In genomic region chr2:136067465-136067864, GRCh38 we compare ENCODE assay signal across 20 cellular contexts.
"Had no signal": no experiment of that assay in that cellular context is flagged by ENCODE, and none has a peak within 500 bp of the region (broad histone marks: within the 10 kb centered on the region; RNA-seq: fewer than 3 reads in every experiment).

No MANE protein-coding gene starts in this region.

- ATAC-seq: activated T-cell treated with anti-CD3 and anti-CD28 coated beads, Interleukin-2, amount 50 U/mL, for 4 hours; lower lobe of right lung; right cardiac atrium; WTC11 had no signal

- DNase-seq: activated CD4-positive, alpha-beta memory T cell treated with anti-CD3 and anti-CD28 coated beads, Interleukin-2, amount 10 ng/mL, durations not matched to agents 7 days and 5 days; activated CD4-positive, alpha-beta T cell treated with anti-CD3 and anti-CD28 coated beads for 4 hours; activated naive CD8-positive, alpha-beta T cell treated with anti-CD3 and anti-CD28 coated beads, Interleukin-2, amount 10 ng/mL, durations not matched to agents 7 days and 5 days; activated T-cell treated with anti-CD3 and anti-CD28 coated beads, Interleukin-2, amount 50 U/mL, for 4 hours; brain microvascular endothelial cell; foreskin melanocyte; lower lobe of right lung; midbrain; naive B cell; posterior cingulate gyrus; right cardiac atrium; small intestine; stimulated activated CD4-positive, alpha-beta T cell treated with anti-CD3 and anti-CD28 coated beads, Interleukin-4, amount 100 ng/mL, for 4 hours; stimulated activated CD8-positive, alpha-beta memory T cell treated with anti-CD3 and anti-CD28 coated beads, Interleukin-4, amount 100 ng/mL, for 48 hours; stimulated activated naive CD4-positive, alpha-beta T cell treated with Interleukin-2 at 50 U/mL for 16 hours; T-helper 2 cell; transverse colon had no signal

- H3K27ac Mint-ChIP-seq: activated CD4-positive, alpha-beta memory T cell treated with anti-CD3 and anti-CD28 coated beads, Interleukin-2, amount 10 ng/mL, durations not matched to agents 7 days and 5 days; activated naive CD8-positive, alpha-beta T cell treated with anti-CD3 and anti-CD28 coated beads, Interleukin-2, amount 10 ng/mL, durations not matched to agents 7 days and 5 days; WTC11 had no signal

- H3K9me3 ChIP-seq: lower lobe of right lung, transverse colon had no signal

- H3K4me1 ChIP-seq: lower lobe of right lung, transverse colon had no signal

- H3K27me3 Mint-ChIP-seq: activated CD4-positive, alpha-beta memory T cell treated with anti-CD3 and anti-CD28 coated beads, Interleukin-2, amount 10 ng/mL, durations not matched to agents 7 days and 5 days; activated naive CD8-positive, alpha-beta T cell treated with anti-CD3 and anti-CD28 coated beads, Interleukin-2, amount 10 ng/mL, durations not matched to agents 7 days and 5 days; central memory CD8-positive, alpha-beta T cell had no signal

- H3K27ac ChIP-seq: brain microvascular endothelial cell, coronary artery, lower lobe of right lung, transverse colon had no signal

- H3K27me3 ChIP-seq: brain microvascular endothelial cell, transverse colon had no signal

- H3K4me3 ChIP-seq: coronary artery, lower lobe of right lung, transverse colon had no signal

- H3K36me3 ChIP-seq: brain microvascular endothelial cell, lower lobe of right lung, transverse colon had no signal

- H3K4me3 Mint-ChIP-seq: activated CD4-positive, alpha-beta memory T cell treated with anti-CD3 and anti-CD28 coated beads, Interleukin-2, amount 10 ng/mL, durations not matched to agents 7 days and 5 days; activated naive CD8-positive, alpha-beta T cell treated with anti-CD3 and anti-CD28 coated beads, Interleukin-2, amount 10 ng/mL, durations not matched to agents 7 days and 5 days; activated T-cell treated with anti-CD3 and anti-CD28 coated beads, Interleukin-2, amount 50 U/mL, for 4 hours; central memory CD8-positive, alpha-beta T cell; WTC11 had no signal
